Comparison of ENCODE assay signal across 1 cellular context in the genomic region with DNA sequence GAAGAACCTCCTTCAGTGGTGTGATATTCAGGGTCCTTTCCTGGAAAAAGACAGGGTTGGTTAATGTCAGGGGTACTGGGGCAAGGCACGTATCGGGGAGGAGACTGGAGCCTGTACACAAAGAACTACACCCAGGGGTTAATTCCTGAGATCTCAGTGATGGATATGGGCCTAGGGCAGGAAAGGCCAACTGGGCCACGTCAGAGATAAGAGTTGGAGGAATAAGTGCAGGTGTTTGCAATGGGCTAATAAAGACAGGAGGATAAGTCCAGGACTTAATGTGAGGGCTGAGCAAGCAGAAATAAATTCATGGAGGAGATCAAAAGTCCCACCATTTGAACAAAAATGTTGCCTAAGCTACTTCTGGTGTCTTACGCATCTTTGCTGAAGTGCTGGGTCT.
TF ChIP-seq lines count a peak whose summit lies in the region.

No MANE protein-coding gene starts in this region.

TF ChIP-seq in HepG2, 621 proteins besides CTCF, POLR2A, EP300 and RAD21 (continues in another document):
- TF ChIP-seq, protein P1, sequence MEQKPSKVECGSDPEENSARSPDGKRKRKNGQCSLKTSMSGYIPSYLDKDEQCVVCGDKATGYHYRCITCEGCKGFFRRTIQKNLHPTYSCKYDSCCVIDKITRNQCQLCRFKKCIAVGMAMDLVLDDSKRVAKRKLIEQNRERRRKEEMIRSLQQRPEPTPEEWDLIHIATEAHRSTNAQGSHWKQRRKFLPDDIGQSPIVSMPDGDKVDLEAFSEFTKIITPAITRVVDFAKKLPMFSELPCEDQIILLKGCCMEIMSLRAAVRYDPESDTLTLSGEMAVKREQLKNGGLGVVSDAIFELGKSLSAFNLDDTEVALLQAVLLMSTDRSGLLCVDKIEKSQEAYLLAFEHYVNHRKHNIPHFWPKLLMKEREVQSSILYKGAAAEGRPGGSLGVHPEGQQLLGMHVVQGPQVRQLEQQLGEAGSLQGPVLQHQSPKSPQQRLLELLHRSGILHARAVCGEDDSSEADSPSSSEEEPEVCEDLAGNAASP (CRISPR knock-in tag; IDR thresholded peaks at IDR 0.05; ENCODE audit: borderline replicate concordance), result no peak
- TF ChIP-seq RXRB (CRISPR knock-in tag; IDR thresholded peaks at IDR 0.05; ENCODE audit: borderline replicate concordance) (no peak), HOXA7 (CRISPR knock-in tag; IDR thresholded peaks at IDR 0.05) (no peak), HOXD1 (CRISPR knock-in tag; IDR thresholded peaks at IDR 0.05) (no peak), ZNF180 (CRISPR knock-in tag; IDR thresholded peaks at IDR 0.05; ENCODE audit: borderline replicate concordance, low read depth) (no peak), NPAS2 (CRISPR knock-in tag; IDR thresholded peaks at IDR 0.05; ENCODE audit: borderline replicate concordance) (no peak), ZBTB7A (CRISPR knock-in tag; IDR thresholded peaks at IDR 0.05) (0 out of 2 replicates have a peak, but pooled peaks have one; percentile 13), ELF1 (CRISPR knock-in tag; IDR thresholded peaks at IDR 0.05) (no peak), ZFP90 (CRISPR knock-in tag; IDR thresholded peaks at IDR 0.05; ENCODE audit: borderline replicate concordance) (no peak), ZNF598 (CRISPR knock-in tag; IDR thresholded peaks at IDR 0.05; ENCODE audit: borderline replicate concordance) (no peak), ZNF333 (CRISPR knock-in tag; IDR thresholded peaks at IDR 0.05; ENCODE audit: borderline replicate concordance) (no peak), SKI (IDR thresholded peaks at IDR 0.05; ENCODE audit: partially characterized antibody) (no peak), JUNB (CRISPR knock-in tag; IDR thresholded peaks at IDR 0.05; ENCODE audit: borderline replicate concordance) (no peak), ZFY (CRISPR knock-in tag; IDR thresholded peaks at IDR 0.05) (0 out of 2 replicates have a peak, but pooled peaks have one; percentile 20), ATAD3A (CRISPR knock-in tag; IDR thresholded peaks at IDR 0.05) (no peak), ONECUT2 (CRISPR knock-in tag; IDR thresholded peaks at IDR 0.05) (no peak), HIVEP1 (CRISPR knock-in tag; IDR thresholded peaks at IDR 0.05) (no peak), ZNF652 (CRISPR knock-in tag; IDR thresholded peaks at IDR 0.05; ENCODE audit: borderline replicate concordance, low read depth) (peak; percentile 69), CREB1 (IDR thresholded peaks at IDR 0.05) (no peak), CREB1 (CRISPR knock-in tag; IDR thresholded peaks at IDR 0.05) (peak; percentile 35; the same call in 1 of the 2 replicates), MAFF (IDR thresholded peaks at IDR 0.05; ENCODE audit: low read depth, low read length) (no peak), KLF16 (CRISPR knock-in tag; IDR thresholded peaks at IDR 0.05) (no peak), NFIB (CRISPR knock-in tag; IDR thresholded peaks at IDR 0.05; ENCODE audit: borderline replicate concordance) (no peak), ZNF619 (CRISPR knock-in tag; IDR thresholded peaks at IDR 0.05) (no peak)
- TF ChIP-seq, protein P2, sequence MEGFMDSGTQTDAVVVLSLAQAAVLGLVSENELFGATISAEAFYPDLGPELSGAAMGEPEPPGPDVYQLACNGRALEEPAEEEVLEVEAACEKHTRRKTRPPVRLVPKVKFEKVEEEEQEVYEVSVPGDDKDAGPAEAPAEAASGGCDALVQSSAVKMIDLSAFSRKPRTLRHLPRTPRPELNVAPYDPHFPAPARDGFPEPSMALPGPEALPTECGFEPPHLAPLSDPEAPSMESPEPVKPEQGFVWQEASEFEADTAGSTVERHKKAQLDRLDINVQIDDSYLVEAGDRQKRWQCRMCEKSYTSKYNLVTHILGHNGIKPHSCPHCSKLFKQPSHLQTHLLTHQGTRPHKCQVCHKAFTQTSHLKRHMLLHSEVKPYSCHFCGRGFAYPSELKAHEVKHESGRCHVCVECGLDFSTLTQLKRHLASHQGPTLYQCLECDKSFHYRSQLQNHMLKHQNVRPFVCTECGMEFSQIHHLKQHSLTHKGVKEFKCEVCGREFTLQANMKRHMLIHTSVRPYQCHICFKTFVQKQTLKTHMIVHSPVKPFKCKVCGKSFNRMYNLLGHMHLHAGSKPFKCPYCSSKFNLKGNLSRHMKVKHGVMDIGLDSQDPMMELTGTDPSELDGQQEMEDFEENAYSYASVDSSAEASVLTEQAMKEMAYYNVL (CRISPR knock-in tag; IDR thresholded peaks at IDR 0.05; ENCODE audit: borderline replicate concordance), result no peak
- TF ChIP-seq, protein P3, sequence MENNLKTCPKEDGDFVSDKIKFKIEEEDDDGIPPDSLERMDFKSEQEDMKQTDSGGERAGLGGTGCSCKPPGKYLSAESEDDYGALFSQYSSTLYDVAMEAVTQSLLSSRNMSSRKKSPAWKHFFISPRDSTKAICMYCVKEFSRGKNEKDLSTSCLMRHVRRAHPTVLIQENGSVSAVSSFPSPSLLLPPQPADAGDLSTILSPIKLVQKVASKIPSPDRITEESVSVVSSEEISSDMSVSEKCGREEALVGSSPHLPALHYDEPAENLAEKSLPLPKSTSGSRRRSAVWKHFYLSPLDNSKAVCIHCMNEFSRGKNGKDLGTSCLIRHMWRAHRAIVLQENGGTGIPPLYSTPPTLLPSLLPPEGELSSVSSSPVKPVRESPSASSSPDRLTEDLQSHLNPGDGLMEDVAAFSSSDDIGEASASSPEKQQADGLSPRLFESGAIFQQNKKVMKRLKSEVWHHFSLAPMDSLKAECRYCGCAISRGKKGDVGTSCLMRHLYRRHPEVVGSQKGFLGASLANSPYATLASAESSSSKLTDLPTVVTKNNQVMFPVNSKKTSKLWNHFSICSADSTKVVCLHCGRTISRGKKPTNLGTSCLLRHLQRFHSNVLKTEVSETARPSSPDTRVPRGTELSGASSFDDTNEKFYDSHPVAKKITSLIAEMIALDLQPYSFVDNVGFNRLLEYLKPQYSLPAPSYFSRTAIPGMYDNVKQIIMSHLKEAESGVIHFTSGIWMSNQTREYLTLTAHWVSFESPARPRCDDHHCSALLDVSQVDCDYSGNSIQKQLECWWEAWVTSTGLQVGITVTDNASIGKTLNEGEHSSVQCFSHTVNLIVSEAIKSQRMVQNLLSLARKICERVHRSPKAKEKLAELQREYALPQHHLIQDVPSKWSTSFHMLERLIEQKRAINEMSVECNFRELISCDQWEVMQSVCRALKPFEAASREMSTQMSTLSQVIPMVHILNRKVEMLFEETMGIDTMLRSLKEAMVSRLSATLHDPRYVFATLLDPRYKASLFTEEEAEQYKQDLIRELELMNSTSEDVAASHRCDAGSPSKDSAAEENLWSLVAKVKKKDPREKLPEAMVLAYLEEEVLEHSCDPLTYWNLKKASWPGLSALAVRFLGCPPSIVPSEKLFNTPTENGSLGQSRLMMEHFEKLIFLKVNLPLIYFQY (CRISPR knock-in tag; IDR thresholded peaks at IDR 0.05; ENCODE audit: borderline replicate concordance), result 0 out of 2 replicates have a peak, but pooled peaks have one; percentile 19
- TF ChIP-seq, protein P4, sequence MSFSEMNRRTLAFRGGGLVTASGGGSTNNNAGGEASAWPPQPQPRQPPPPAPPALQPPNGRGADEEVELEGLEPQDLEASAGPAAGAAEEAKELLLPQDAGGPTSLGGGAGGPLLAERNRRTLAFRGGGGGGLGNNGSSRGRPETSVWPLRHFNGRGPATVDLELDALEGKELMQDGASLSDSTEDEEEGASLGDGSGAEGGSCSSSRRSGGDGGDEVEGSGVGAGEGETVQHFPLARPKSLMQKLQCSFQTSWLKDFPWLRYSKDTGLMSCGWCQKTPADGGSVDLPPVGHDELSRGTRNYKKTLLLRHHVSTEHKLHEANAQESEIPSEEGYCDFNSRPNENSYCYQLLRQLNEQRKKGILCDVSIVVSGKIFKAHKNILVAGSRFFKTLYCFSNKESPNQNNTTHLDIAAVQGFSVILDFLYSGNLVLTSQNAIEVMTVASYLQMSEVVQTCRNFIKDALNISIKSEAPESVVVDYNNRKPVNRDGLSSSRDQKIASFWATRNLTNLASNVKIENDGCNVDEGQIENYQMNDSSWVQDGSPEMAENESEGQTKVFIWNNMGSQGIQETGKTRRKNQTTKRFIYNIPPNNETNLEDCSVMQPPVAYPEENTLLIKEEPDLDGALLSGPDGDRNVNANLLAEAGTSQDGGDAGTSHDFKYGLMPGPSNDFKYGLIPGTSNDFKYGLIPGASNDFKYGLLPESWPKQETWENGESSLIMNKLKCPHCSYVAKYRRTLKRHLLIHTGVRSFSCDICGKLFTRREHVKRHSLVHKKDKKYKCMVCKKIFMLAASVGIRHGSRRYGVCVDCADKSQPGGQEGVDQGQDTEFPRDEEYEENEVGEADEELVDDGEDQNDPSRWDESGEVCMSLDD (CRISPR knock-in tag; IDR thresholded peaks at IDR 0.05; ENCODE audit: borderline replicate concordance), result no peak
- TF ChIP-seq, protein P5, sequence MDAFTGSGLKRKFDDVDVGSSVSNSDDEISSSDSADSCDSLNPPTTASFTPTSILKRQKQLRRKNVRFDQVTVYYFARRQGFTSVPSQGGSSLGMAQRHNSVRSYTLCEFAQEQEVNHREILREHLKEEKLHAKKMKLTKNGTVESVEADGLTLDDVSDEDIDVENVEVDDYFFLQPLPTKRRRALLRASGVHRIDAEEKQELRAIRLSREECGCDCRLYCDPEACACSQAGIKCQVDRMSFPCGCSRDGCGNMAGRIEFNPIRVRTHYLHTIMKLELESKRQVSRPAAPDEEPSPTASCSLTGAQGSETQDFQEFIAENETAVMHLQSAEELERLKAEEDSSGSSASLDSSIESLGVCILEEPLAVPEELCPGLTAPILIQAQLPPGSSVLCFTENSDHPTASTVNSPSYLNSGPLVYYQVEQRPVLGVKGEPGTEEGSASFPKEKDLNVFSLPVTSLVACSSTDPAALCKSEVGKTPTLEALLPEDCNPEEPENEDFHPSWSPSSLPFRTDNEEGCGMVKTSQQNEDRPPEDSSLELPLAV (CRISPR knock-in tag; conservative IDR thresholded peaks at IDR 0.05; ENCODE audit: low read depth), result no peak
- TF ChIP-seq, protein P6, sequence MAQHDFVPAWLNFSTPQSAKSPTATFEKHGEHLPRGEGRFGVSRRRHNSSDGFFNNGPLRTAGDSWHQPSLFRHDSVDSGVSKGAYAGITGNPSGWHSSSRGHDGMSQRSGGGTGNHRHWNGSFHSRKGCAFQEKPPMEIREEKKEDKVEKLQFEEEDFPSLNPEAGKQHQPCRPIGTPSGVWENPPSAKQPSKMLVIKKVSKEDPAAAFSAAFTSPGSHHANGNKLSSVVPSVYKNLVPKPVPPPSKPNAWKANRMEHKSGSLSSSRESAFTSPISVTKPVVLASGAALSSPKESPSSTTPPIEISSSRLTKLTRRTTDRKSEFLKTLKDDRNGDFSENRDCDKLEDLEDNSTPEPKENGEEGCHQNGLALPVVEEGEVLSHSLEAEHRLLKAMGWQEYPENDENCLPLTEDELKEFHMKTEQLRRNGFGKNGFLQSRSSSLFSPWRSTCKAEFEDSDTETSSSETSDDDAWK (CRISPR knock-in tag; IDR thresholded peaks at IDR 0.05), result no peak
- TF ChIP-seq, protein P7, sequence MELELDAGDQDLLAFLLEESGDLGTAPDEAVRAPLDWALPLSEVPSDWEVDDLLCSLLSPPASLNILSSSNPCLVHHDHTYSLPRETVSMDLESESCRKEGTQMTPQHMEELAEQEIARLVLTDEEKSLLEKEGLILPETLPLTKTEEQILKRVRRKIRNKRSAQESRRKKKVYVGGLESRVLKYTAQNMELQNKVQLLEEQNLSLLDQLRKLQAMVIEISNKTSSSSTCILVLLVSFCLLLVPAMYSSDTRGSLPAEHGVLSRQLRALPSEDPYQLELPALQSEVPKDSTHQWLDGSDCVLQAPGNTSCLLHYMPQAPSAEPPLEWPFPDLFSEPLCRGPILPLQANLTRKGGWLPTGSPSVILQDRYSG (CRISPR knock-in tag; IDR thresholded peaks at IDR 0.05), result no peak
- TF ChIP-seq, protein P8, sequence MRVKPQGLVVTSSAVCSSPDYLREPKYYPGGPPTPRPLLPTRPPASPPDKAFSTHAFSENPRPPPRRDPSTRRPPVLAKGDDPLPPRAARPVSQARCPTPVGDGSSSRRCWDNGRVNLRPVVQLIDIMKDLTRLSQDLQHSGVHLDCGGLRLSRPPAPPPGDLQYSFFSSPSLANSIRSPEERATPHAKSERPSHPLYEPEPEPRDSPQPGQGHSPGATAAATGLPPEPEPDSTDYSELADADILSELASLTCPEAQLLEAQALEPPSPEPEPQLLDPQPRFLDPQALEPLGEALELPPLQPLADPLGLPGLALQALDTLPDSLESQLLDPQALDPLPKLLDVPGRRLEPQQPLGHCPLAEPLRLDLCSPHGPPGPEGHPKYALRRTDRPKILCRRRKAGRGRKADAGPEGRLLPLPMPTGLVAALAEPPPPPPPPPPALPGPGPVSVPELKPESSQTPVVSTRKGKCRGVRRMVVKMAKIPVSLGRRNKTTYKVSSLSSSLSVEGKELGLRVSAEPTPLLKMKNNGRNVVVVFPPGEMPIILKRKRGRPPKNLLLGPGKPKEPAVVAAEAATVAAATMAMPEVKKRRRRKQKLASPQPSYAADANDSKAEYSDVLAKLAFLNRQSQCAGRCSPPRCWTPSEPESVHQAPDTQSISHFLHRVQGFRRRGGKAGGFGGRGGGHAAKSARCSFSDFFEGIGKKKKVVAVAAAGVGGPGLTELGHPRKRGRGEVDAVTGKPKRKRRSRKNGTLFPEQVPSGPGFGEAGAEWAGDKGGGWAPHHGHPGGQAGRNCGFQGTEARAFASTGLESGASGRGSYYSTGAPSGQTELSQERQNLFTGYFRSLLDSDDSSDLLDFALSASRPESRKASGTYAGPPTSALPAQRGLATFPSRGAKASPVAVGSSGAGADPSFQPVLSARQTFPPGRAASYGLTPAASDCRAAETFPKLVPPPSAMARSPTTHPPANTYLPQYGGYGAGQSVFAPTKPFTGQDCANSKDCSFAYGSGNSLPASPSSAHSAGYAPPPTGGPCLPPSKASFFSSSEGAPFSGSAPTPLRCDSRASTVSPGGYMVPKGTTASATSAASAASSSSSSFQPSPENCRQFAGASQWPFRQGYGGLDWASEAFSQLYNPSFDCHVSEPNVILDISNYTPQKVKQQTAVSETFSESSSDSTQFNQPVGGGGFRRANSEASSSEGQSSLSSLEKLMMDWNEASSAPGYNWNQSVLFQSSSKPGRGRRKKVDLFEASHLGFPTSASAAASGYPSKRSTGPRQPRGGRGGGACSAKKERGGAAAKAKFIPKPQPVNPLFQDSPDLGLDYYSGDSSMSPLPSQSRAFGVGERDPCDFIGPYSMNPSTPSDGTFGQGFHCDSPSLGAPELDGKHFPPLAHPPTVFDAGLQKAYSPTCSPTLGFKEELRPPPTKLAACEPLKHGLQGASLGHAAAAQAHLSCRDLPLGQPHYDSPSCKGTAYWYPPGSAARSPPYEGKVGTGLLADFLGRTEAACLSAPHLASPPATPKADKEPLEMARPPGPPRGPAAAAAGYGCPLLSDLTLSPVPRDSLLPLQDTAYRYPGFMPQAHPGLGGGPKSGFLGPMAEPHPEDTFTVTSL (CRISPR knock-in tag; IDR thresholded peaks at IDR 0.05; ENCODE audit: borderline replicate concordance), result no peak
- TF ChIP-seq, protein P9, sequence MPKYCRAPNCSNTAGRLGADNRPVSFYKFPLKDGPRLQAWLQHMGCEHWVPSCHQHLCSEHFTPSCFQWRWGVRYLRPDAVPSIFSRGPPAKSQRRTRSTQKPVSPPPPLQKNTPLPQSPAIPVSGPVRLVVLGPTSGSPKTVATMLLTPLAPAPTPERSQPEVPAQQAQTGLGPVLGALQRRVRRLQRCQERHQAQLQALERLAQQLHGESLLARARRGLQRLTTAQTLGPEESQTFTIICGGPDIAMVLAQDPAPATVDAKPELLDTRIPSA (CRISPR knock-in tag; IDR thresholded peaks at IDR 0.05; ENCODE audit: borderline replicate concordance), result no peak
